8 cellular contexts compared by ENCODE assay signal in the genomic region with DNA sequence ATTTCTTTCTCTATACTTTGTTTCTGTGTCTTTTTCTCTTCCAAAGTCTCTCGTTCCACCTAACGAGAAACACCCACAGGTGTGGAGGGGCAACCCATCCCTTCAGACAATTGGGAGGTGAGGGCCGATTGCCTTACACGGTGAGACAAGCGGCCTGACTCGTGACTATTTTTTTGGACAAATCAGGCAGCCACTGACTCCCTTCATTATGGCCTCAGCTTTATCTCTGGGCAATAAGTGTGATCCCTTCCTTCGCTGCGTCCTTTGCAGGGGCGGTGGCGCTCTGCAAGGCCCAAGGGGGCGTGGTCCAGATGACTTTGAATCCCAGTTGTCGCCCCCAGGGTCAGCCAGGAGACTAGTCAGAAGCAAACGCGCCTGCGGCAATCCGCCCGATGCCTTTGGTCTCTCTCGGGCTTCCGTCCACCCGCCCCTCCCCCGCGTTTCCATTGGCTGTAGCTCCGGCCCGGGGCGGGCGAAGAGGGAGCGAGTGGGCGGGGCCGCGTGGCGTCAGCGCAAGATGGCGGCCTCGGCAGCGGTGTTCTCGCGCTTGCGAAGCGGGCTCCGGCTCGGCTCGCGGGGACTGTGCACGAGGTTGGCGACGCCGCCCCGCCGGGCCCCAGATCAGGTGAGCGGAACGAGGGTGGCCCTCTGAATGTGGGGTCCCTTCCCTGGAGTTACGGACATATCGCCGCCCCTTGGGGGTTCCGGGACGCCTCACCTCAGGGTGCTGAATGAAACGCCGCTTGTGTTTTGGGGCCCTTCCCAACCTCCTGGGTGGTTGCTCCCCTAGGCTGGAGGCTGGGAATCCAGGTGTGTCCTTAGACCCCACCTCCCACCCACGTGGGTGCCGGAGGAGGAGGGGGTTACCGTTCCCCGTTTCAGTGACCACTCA. TPM values are rescaled to one million over a fixed set of nuclear protein-coding genes. Genes with fewer than 3 reads are reported as not detected.
A peak's percentile ranks its signal among the peaks of the same experiment; 100 is the strongest.
DNase-seq lines count a peak whose midpoint lies in the region; ATAC-seq and TF ChIP-seq lines count a peak whose summit lies in the region.

A gene (plus strand): TSS at position 502 of the 892 bp plus-strand sequence. CDS start 16 bp downstream, at position 518.

- no peaks in the 10 kb centered on the region for H3K27me3 Mint-ChIP-seq in dendritic cell treated with granulocyte-macrophage colony-stimulating factor and Interleukin-4, amounts not matched to agents 40 ng/mL and 50 ng/mL, for 4 days

- peaks cover 10 to 26% of the 10 kb centered on the region in 2 donors for H3K4me1 ChIP-seq in left lung

- peak within 1 kb of the TSS; percentile 78 to 84 for H3K27ac ChIP-seq in left lung

- ATAC-seq in GM19395 (IDR thresholded peaks at IDR 0.05; ENCODE audit: unreplicated experiment) (peak; percentile 88), HG03565 (IDR thresholded peaks at IDR 0.05; ENCODE audit: unreplicated experiment) (peak; percentile 80), left lung (peak; percentile 99)

- H3K9me3 ChIP-seq in left lung: no peaks in the 10 kb centered on the region

- H3K27me3 ChIP-seq in left lung: no peaks in the 10 kb centered on the region

- peaks cover 25% of the 10 kb centered on the region for H3K4me1 Mint-ChIP-seq in dendritic cell treated with granulocyte-macrophage colony-stimulating factor and Interleukin-4, amounts not matched to agents 40 ng/mL and 50 ng/mL, for 4 days (ENCODE audit: low read depth)

- peak within 1 kb of the TSS; percentile 92 to 94 for H3K4me3 ChIP-seq in left lung

- peaks cover 49% of the 10 kb centered on the region for H3K36me3 Mint-ChIP-seq in dendritic cell treated with granulocyte-macrophage colony-stimulating factor and Interleukin-4, amounts not matched to agents 40 ng/mL and 50 ng/mL, for 4 days (ENCODE audit: low read depth)

- DNase-seq in C1 segment of cervical spinal cord (lab: John Stamatoyannopoulos, UW) (peak; percentile 69 to 97 (median 92)), NCI-H774 (lab: John Stamatoyannopoulos, UW) (peak; percentile 92), left lung (peak; percentile 96 to 100)
- DNase-seq in activated CD4-positive, alpha-beta T cell treated with anti-CD3 and anti-CD28 coated beads, Interleukin-2, amount 50 U/mL, for 24 hours (ENCODE audit: low read depth in 1 of 2, low spot score in 1 of 2): peak; percentile 97 to 98
- DNase-seq in stimulated activated CD4-positive, alpha-beta T cell treated with anti-CD3 and anti-CD28 coated beads, Interleukin-2, amount 100 ng/mL, for 4 hours (ENCODE audit: low read depth): peak; percentile 97

- peak within 1 kb of the TSS; percentile 87 for H3K4me3 Mint-ChIP-seq in dendritic cell treated with granulocyte-macrophage colony-stimulating factor and Interleukin-4, amounts not matched to agents 40 ng/mL and 50 ng/mL, for 4 days

- H3K9me3 Mint-ChIP-seq in dendritic cell treated with granulocyte-macrophage colony-stimulating factor and Interleukin-4, amounts not matched to agents 40 ng/mL and 50 ng/mL, for 4 days: no peaks in the 10 kb centered on the region

- intact Hi-C loops in dendritic cell treated with granulocyte-macrophage colony-stimulating factor and Interleukin-4, amounts not matched to agents 40 ng/mL and 50 ng/mL, for 4 days (cut with micrococcal nuclease): loop anchor here (1.0 kb wide), 1 partner anchor 35 kb away; a partner anchor contains a TSS
- intact Hi-C loops in left lung (cut with DNase I): no loop called here

- TF ChIP-seq CTCF in left lung (IDR thresholded peaks at IDR 0.05): no peak

- H3K27ac Mint-ChIP-seq in dendritic cell treated with granulocyte-macrophage colony-stimulating factor and Interleukin-4, amounts not matched to agents 40 ng/mL and 50 ng/mL, for 4 days: peak within 1 kb of the TSS; percentile 92

- H3K36me3 ChIP-seq in left lung: peaks cover 0 to 40% of the 10 kb centered on the region in 2 donors

RNA-seq across cellular contexts. Expression of the gene that starts here (rescaled TPM):
- 10 to 100 TPM; 46.0 to 60.3 TPM for total RNA-seq in left lung

Comparison
In these comparisons a context has a peak if more than half of its experiments do, and no peak if none do; other contexts are left out.
1. Peak in every context shown above with its lines: DNase-seq, ATAC-seq, H3K4me3 ChIP-seq and H3K27ac ChIP-seq.